25 cellular contexts compared by ENCODE assay signal in genomic region chr14:43200519-43200918, GRCh38.
A peak's percentile ranks its signal among the peaks of the same experiment; 100 is the strongest.
DNase-seq lines count a peak whose midpoint lies in the region; ATAC-seq, FAIRE-seq and TF ChIP-seq lines count a peak whose summit lies in the region.
"Had no signal": no experiment of that assay in that cellular context is flagged by ENCODE, and none has a peak within 500 bp of the region (broad histone marks: within the 10 kb centered on the region; RNA-seq: fewer than 3 reads in every experiment).

No MANE protein-coding gene starts in this region.

- BruUV-seq in HepG2 (replicated peaks; lab: Mats Ljungman, UMichigan), result no TSS peak

- POLR2A ChIA-PET in HepG2 (lab: Yijun Ruan, JAX), result no interaction called here

- no peaks in the 10 kb centered on the region for H3K36me3 ChIP-seq in HepG2 (replicated peaks in 1 of 2; ENCODE audit: control insufficient read depth in 1 of 2, insufficient read depth in 2 of 2, low read length in 2 of 2)
- H3K36me3 ChIP-seq in right lobe of liver, result no peaks in the 10 kb centered on the region
- no peaks in the 10 kb centered on the region for H3K36me3 ChIP-seq in kidney (ENCODE audit: control insufficient read depth in 1 of 2, insufficient read depth in 2 of 2, low read length in 2 of 2)
- no peaks in the 10 kb centered on the region for H3K36me3 ChIP-seq in uterus
- H3K36me3 ChIP-seq: BE2C, BLaER1 had no signal

- intact Hi-C loops in HepG2 (cut with micrococcal nuclease; ENCODE audit: unreplicated experiment) (no loop called here), right lobe of liver (cut with DNase I) (no loop called here), kidney (cut with DNase I) (no loop called here), uterus (cut with DNase I; ENCODE audit: low total_unique reads) (no loop called here)

- H3K27ac ChIP-seq in HepG2 (ENCODE audit: extremely low read length, insufficient read depth, low read length) (no peak overlapping the region), right lobe of liver (no peak overlapping the region), kidney (ENCODE audit: low read depth in 2 of 2, low read length in 2 of 2) (no peak overlapping the region), uterus (no peak overlapping the region)
- H3K27ac ChIP-seq: 22Rv1, BLaER1 had no signal

- H2AFZ ChIP-seq in HepG2 (ENCODE audit: low read length), result no peak overlapping the region

- no peak overlapping the region for H3K4me2 ChIP-seq in HepG2 (ENCODE audit: low read depth, low read length)
- H3K4me2 ChIP-seq: BLaER1 had no signal

- H3K27me3 ChIP-seq in HepG2 (ENCODE audit: control insufficient read depth in 1 of 2, insufficient read depth in 2 of 2, low read length in 2 of 2) (no peaks in the 10 kb centered on the region), right lobe of liver (no peaks in the 10 kb centered on the region), uterus (no peaks in the 10 kb centered on the region)
- H3K27me3 ChIP-seq: BE2C, BLaER1 had no signal

- under 1% methylated on average over 1 of the region's 1 CpG for WGBS in HepG2 (ENCODE audit: low lambda C conversion rate)
- WGBS in right lobe of liver (ENCODE audit: insufficient coverage, low coverage, low lambda C conversion rate, missing lambda C conversion rate), result 37% methylated on average over 1 of the region's 1 CpG

- no peak for TF ChIP-seq CTCF in HepG2 (CRISPR knock-in tag; IDR thresholded peaks at IDR 0.05)
- no peak for TF ChIP-seq CTCF in right lobe of liver (IDR thresholded peaks at IDR 0.05)
- TF ChIP-seq CTCF in kidney (IDR thresholded peaks at IDR 0.05; ENCODE audit: borderline replicate concordance, extremely low read depth, insufficient read depth), result no peak
- TF ChIP-seq CTCF in uterus (IDR thresholded peaks at IDR 0.05), result no peak

- ATAC-seq in HepG2 (no peak), right lobe of liver (no peak)
- ATAC-seq: GM12878 had no signal

- in situ Hi-C loops in HepG2 (cut with HindIII; ENCODE audit: extremely low pct_ligation_motif_present, low pct_unique_long_range_greater_than_20kb), result loop anchor here (25.0 kb wide), 1 partner anchor 287 kb away; no protein-coding TSS in a partner anchor

- H3K9ac ChIP-seq in HepG2 (ENCODE audit: insufficient read depth, low read depth, low read length) (no peak overlapping the region), kidney (ENCODE audit: low read length in 2 of 2) (no peak overlapping the region)
- H3K9ac ChIP-seq: BLaER1 had no signal

- TF ChIP-seq EP300 in HepG2 (IDR thresholded peaks at IDR 0.05; ENCODE audit: low read depth in 2 of 2, low read length in 2 of 2), result no peak
- no peak for TF ChIP-seq EP300 in HepG2 (CRISPR knock-in tag; IDR thresholded peaks at IDR 0.05; ENCODE audit: borderline replicate concordance)

- TF ChIP-seq POLR2A in HepG2 (IDR thresholded peaks at IDR 0.05; ENCODE audit: insufficient read depth in 1 of 2, low read depth in 2 of 2, low read length in 2 of 2) (no peak), right lobe of liver (IDR thresholded peaks at IDR 0.05) (no peak), uterus (IDR thresholded peaks at IDR 0.05) (no peak)

- peaks cover 89% of the 10 kb centered on the region for H3K9me3 ChIP-seq in HepG2 (ENCODE audit: low read length)
- no peaks in the 10 kb centered on the region for H3K9me3 ChIP-seq in right lobe of liver
- H3K9me3 ChIP-seq in kidney (ENCODE audit: control insufficient read depth in 1 of 2, low read length in 2 of 2), result no peaks in the 10 kb centered on the region
- no peaks in the 10 kb centered on the region for H3K9me3 ChIP-seq in uterus
- H3K9me3 ChIP-seq: BE2C, BLaER1 had no signal

- CTCF ChIA-PET in HepG2 (lab: Yijun Ruan, JAX; ENCODE audit: low intra/inter-chr PET ratio, low total read pairs), result no interaction called here

- DNase-seq in HepG2 (ENCODE audit: low spot score), result no peak
- no peak for DNase-seq in right lobe of liver
- peak; percentile 44 for DNase-seq in NCI-H69 (lab: John Stamatoyannopoulos, UW)
- no peak for DNase-seq in kidney
- DNase-seq in uterus, result no peak
- no peak for DNase-seq in activated gamma-delta T cell treated with Interleukin-2 at 50 U/mL for 16 hours
- DNase-seq: ACHN; BE2C; C1 segment of cervical spinal cord; CD4-positive, alpha-beta memory T cell; CD4-positive, CD25-positive, alpha-beta regulatory T cell; CD8-positive, alpha-beta memory T cell; COR-L47; DMS 273 treated with DMSO at 0.1 percent for 48 hours; DMS153; DMS53; DMS79; DND-41; EL; GDM1 had no signal

- H3K79me2 ChIP-seq in HepG2 (ENCODE audit: insufficient read depth, low read length), result no peaks in the 10 kb centered on the region

- H3K4me3 ChIP-seq in HepG2 (replicated peaks in 1 of 3; ENCODE audit: insufficient read depth in 1 of 3, low read depth in 2 of 3, low read length in 3 of 3) (no peak overlapping the region), right lobe of liver (no peak overlapping the region), kidney (ENCODE audit: low read length in 2 of 2) (no peak overlapping the region), uterus (no peak overlapping the region)
- H3K4me3 ChIP-seq: BLaER1, GM12878 had no signal

- H3K4me1 ChIP-seq in HepG2 (ENCODE audit: insufficient read depth, low read length) (no peaks in the 10 kb centered on the region), right lobe of liver (no peaks in the 10 kb centered on the region), kidney (ENCODE audit: control insufficient read depth in 1 of 2, insufficient read depth in 1 of 2, low read depth in 1 of 2, low read length in 2 of 2) (no peaks in the 10 kb centered on the region), uterus (no peaks in the 10 kb centered on the region)
- H3K4me1 ChIP-seq: BE2C, BLaER1 had no signal

- FAIRE-seq in HepG2 (lab: Jason Lieb, UNC), result no peak
- peak; percentile 27 for FAIRE-seq in kidney (lab: Jason Lieb, UNC)
- FAIRE-seq: GM12878, GM12892, GM18507 had no signal

- H4K20me1 ChIP-seq in HepG2 (ENCODE audit: insufficient read depth, low read length), result no peaks in the 10 kb centered on the region
- H4K20me1 ChIP-seq: BLaER1 had no signal

- TF ChIP-seq RAD21 in HepG2 (CRISPR knock-in tag; IDR thresholded peaks at IDR 0.05), result no peak

TF ChIP-seq in HepG2, 621 proteins besides CTCF, POLR2A, EP300 and RAD21:
- TF ChIP-seq ZNF317 (CRISPR knock-in tag; IDR thresholded peaks at IDR 0.05) (no peak), MEIS2 (CRISPR knock-in tag; IDR thresholded peaks at IDR 0.05) (no peak), ZNF567 (CRISPR knock-in tag; IDR thresholded peaks at IDR 0.05; ENCODE audit: borderline replicate concordance) (no peak), ZNF460 (CRISPR knock-in tag; IDR thresholded peaks at IDR 0.05; ENCODE audit: borderline replicate concordance) (no peak), ATF7 (IDR thresholded peaks at IDR 0.05) (peak; percentile 93), ATF7 (CRISPR knock-in tag; IDR thresholded peaks at IDR 0.05) (no peak), NR2F6 (IDR thresholded peaks at IDR 0.05) (no peak), NR2F6 (CRISPR knock-in tag; IDR thresholded peaks at IDR 0.05) (no peak), CREB1 (IDR thresholded peaks at IDR 0.05) (peak; percentile 68), CREB1 (CRISPR knock-in tag; IDR thresholded peaks at IDR 0.05) (no peak), SOX13 (IDR thresholded peaks at IDR 0.05) (no peak), SOX13 (CRISPR knock-in tag; conservative IDR thresholded peaks at IDR 0.05 in 1 of 2, IDR thresholded peaks at IDR 0.05 in 1 of 2) (no peak), ZC3H13 (CRISPR knock-in tag; IDR thresholded peaks at IDR 0.05) (no peak)
